Comparison of ENCODE assay signal across 19 cellular contexts in genomic region chr3:147904421-147904820, GRCh38.
"Had no signal": no experiment of that assay in that cellular context is flagged by ENCODE, and none has a peak within 500 bp of the region (broad histone marks: within the 10 kb centered on the region; RNA-seq: fewer than 3 reads in every experiment).

No MANE protein-coding gene starts in this region.

- DNase-seq: natural killer cell; occipital lobe; ovary; posterior cingulate gyrus; psoas muscle; right cardiac atrium; right lobe of liver; sigmoid colon; small intestine; stimulated activated CD4-positive, alpha-beta T cell treated with anti-CD3 and anti-CD28 coated beads, Interleukin-15, amount 100 ng/mL, for 24 hours; stimulated activated CD4-positive, alpha-beta T cell treated with anti-CD3 and anti-CD28 coated beads, Interleukin-2, amount 100 ng/mL, for 24 hours; stimulated activated CD4-positive, alpha-beta T cell treated with anti-CD3 and anti-CD28 coated beads, Interleukin-2, amount 100 ng/mL, for 48 hours; stimulated activated CD4-positive, alpha-beta T cell treated with anti-CD3 and anti-CD28 coated beads, Interleukin-4, amount 100 ng/mL, for 24 hours; stimulated activated naive B cell treated with anti-CD40 and anti-IgM and Interleukin-4, amounts not matched to agents 10 μg/mL and 1 μg/mL and 100 μg/mL, for 72 hours; stimulated activated naive CD4-positive, alpha-beta T cell treated with Interleukin-2 at 50 U/mL for 16 hours; stomach; thyroid gland; trophoblast cell; upper lobe of left lung had no signal
